ENCODE assay signal across 9 cellular contexts in genomic region chr19:11092181-11092538, GRCh38. TPM values are rescaled to one million over a fixed set of nuclear protein-coding genes. Genes with fewer than 3 reads are reported as not detected.
DNase-seq lines count a peak whose midpoint lies in the region; ATAC-seq and TF ChIP-seq lines count a peak whose summit lies in the region.
"Had no signal": no experiment of that assay in that cellular context is flagged by ENCODE, and none has a peak within 500 bp of the region (broad histone marks: within the 10 kb centered on the region; RNA-seq: fewer than 3 reads in every experiment).

No MANE protein-coding gene starts in this region.

- H3K9me3 ChIP-seq in ES-I3 (ENCODE audit: control insufficient read depth, insufficient read depth, low read length) (no peaks in the 10 kb centered on the region; the same call in 1 of the 2 replicates), OCI-LY3 (ENCODE audit: insufficient read depth, low read length) (peaks cover 2% of the 10 kb centered on the region; the same call in 1 of the 2 replicates), body of pancreas (no peaks in the 10 kb centered on the region), lower lobe of right lung (no peaks in the 10 kb centered on the region), thymus (ENCODE audit: control insufficient read depth) (no peaks in the 10 kb centered on the region)

- H3K4me3 ChIP-seq in OCI-LY3 (ENCODE audit: low read length) (no peak overlapping the region), body of pancreas (no peak overlapping the region), lower lobe of right lung (peak overlapping the region; percentile 69), thymus (ENCODE audit: low read length) (no peak overlapping the region)

- peaks cover 27% of the 10 kb centered on the region for H3K4me1 ChIP-seq in ES-I3 (ENCODE audit: insufficient read depth, low read length)
- peaks cover 43% of the 10 kb centered on the region for H3K4me1 ChIP-seq in OCI-LY3 (ENCODE audit: low read length)
- peaks cover 83% of the 10 kb centered on the region for H3K4me1 ChIP-seq in body of pancreas
- H3K4me1 ChIP-seq in lower lobe of right lung, result peaks cover 79% of the 10 kb centered on the region
- peaks cover 9% of the 10 kb centered on the region for H3K4me1 ChIP-seq in thymus (ENCODE audit: control insufficient read depth, insufficient read depth, low read length)

- WGBS in body of pancreas, 2 donors, result 40 to 44% methylated on average over 6 of the region's 6 CpGs
- 93% methylated on average over 6 of the region's 6 CpGs for WGBS in thymus

- H2AFZ ChIP-seq in OCI-LY3 (ENCODE audit: low read depth, low read length), result no peak overlapping the region

- no peak for TF ChIP-seq POLR2A in body of pancreas (IDR thresholded peaks at IDR 0.05)

- TF ChIP-seq CTCF in OCI-LY3 (IDR thresholded peaks at IDR 0.05; ENCODE audit: low read depth, low read length), result no peak
- TF ChIP-seq CTCF in body of pancreas (IDR thresholded peaks at IDR 0.05), result no peak
- TF ChIP-seq CTCF in lower lobe of right lung (IDR thresholded peaks at IDR 0.05), result no peak

- H3K79me2 ChIP-seq in OCI-LY3 (ENCODE audit: low read length), result no peaks in the 10 kb centered on the region

- peak; percentile 16 for ATAC-seq in body of pancreas
- ATAC-seq in lower lobe of right lung, result peak in 1 of 2 donors; percentile 14
- ATAC-seq in HG02571 (IDR thresholded peaks at IDR 0.05; ENCODE audit: unreplicated experiment), result no peak

- H3K27ac ChIP-seq in OCI-LY3 (ENCODE audit: low read length) (no peak overlapping the region), body of pancreas (peak overlapping the region; percentile 94 to 99 (median 98)), lower lobe of right lung (peak overlapping the region; percentile 98), thymus (ENCODE audit: low read depth) (peak overlapping the region; percentile 60)

- H4K20me1 ChIP-seq in OCI-LY3 (ENCODE audit: insufficient read depth, low read length), result peaks cover 32% of the 10 kb centered on the region

- H3K4me2 ChIP-seq in OCI-LY3 (ENCODE audit: low read length), result 0 out of 2 replicates have a peak overlapping the region, but pooled peaks have one; percentile 33

- H3K36me3 ChIP-seq in ES-I3 (ENCODE audit: insufficient read depth, low read length) (peaks cover 22% of the 10 kb centered on the region), OCI-LY3 (replicated peaks; ENCODE audit: low read depth, low read length) (no peaks in the 10 kb centered on the region), body of pancreas (replicated peaks in 1 of 2; ENCODE audit: insufficient read depth in 1 of 2, low read depth in 2 of 2) (no peaks in the 10 kb centered on the region), lower lobe of right lung (peaks cover 8% of the 10 kb centered on the region), thymus (ENCODE audit: control insufficient read depth, insufficient read depth) (peaks cover 2% of the 10 kb centered on the region)

- H3K27me3 ChIP-seq in OCI-LY3 (ENCODE audit: low read depth, low read length) (peaks cover 60% of the 10 kb centered on the region), body of pancreas (no peaks in the 10 kb centered on the region), lower lobe of right lung (ENCODE audit: low read depth) (no peaks in the 10 kb centered on the region), thymus (ENCODE audit: control insufficient read depth, insufficient read depth) (no peaks in the 10 kb centered on the region)

- intact Hi-C loops in body of pancreas (cut with DNase I), result no loop called here
- intact Hi-C loops in lower lobe of right lung (cut with DNase I), result no loop called here

- DNase-seq in body of pancreas, result peak; percentile 40 to 68 (median 56)
- DNase-seq in lower lobe of right lung, result no peak
- no peak for DNase-seq in putamen (ENCODE audit: low spot score)
- no peak for DNase-seq in SHP77 (lab: John Stamatoyannopoulos, UW)
- DNase-seq: activated B cell treated with CpG ODN at 0.5 μM for 24 hours had no signal

- H3K9ac ChIP-seq in ES-I3 (ENCODE audit: low read depth, low read length) (peak overlapping the region; percentile 99; the same call in 1 of the 2 replicates), OCI-LY3 (ENCODE audit: low read length) (no peak overlapping the region)

RNA-seq across cellular contexts. Expression of gene LDLR, which starts 2.9 kb away (rescaled TPM):
- total RNA-seq in body of pancreas (100 to 1,000 TPM in 1 of 2 donors, 10 to 100 TPM in 1; 18.9 to 105 TPM), lower lobe of right lung (147 TPM)
- 7.5 TPM for polyA plus RNA-seq in thymus

Comparison
In these comparisons a context has a peak if more than half of its experiments do, and no peak if none do; other contexts are left out.
1. DNase-seq: peak in body of pancreas (4 of 4); none in lower lobe of right lung (single experiment), putamen (single experiment) and SHP77 (0 of 2).